Comparison of ENCODE assay signal across 8 cellular contexts in the genomic region with DNA sequence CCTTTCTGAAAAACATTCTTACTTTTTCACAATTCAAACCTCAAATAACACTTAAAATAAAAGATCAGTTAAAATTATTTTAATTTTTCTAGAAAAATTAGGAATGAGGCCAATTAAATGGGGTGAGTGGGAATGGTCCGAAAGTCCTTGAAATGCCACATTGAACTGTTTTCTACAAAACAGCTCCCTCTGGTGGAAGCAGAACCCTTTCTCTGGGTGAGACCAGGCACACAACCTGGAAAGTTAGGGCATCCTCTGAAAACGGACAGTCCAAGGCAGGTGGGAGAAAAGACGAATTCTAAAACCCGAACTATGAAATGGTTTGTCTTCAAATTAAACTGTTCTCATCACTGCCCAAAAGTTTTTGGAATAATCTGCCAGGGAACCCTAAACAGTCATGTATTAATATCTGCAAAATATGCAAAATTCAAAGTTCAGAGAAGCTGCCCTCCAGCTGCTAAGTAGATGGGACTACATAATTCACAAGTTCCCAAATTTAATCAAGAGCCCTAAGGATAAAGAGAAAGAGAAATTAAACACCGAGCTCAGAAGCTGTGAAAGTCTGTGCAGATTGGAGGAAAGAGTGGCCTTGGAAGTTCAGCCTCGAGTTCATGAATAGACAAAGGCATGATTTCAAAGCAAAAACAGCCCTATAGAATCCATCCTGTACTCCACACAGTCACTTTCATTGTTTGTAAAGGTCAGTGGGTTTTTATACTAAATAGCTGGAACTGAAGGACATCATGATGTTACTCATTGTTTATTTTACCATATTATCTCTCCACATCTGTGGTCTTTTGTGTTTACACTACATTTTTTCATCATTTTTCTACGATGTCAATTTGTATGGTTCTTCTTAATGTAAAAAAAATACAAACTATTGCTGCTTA.
A peak's percentile ranks its signal among the peaks of the same experiment; 100 is the strongest.
DNase-seq lines count a peak whose midpoint lies in the region; ATAC-seq, FAIRE-seq and TF ChIP-seq lines count a peak whose summit lies in the region.

No MANE protein-coding gene starts in this region.

- no peak overlapping the region for H3K4me3 ChIP-seq in astrocyte of the spinal cord (ENCODE audit: low read depth, low read length)

- in situ Hi-C loops in astrocyte of the spinal cord (cut with HindIII; ENCODE audit: low sequenced_read_pairs), result no loop called here

- intact Hi-C loops in activated T-helper 2 cell treated with anti-CD3 and anti-CD28 coated beads, Interferon-gamma antibody, Interleukin-2, Interleukin-4, amounts not matched to agents 10 μg/mL and 5 μg/mL and 100 μg/mL, durations not matched to agents 14 hours and 24 hours and 36 hours (cut with micrococcal nuclease), result loop anchor here (2.0 kb wide), 2 partner anchors 254 to 480 kb away; no protein-coding TSS in a partner anchor

- DNase-seq in AG20443 (ENCODE audit: low spot score) (peak; percentile 70), GM12892 (ENCODE audit: insufficient read length) (no peak), NCI-H2171 (lab: John Stamatoyannopoulos, UW) (peak; percentile 15), astrocyte of the spinal cord (ENCODE audit: low read depth, low spot score) (peak; percentile 56), iPS DF 19.7 (ENCODE audit: low read depth, low spot score) (peak; percentile 20), SK-N-DZ (ENCODE audit: low spot score) (no peak)
- DNase-seq in stimulated activated naive CD8-positive, alpha-beta T cell treated with anti-CD3 and anti-CD28 coated beads, Interleukin-15, Interleukin-2, amounts not matched to agents 100 U/mL and 50 U/mL, for 24 hours, result peak; percentile 11
- DNase-seq in activated T-helper 2 cell treated with anti-CD3 and anti-CD28 coated beads, Interferon-gamma antibody, Interleukin-2, Interleukin-4, amounts not matched to agents 10 μg/mL and 5 μg/mL and 100 μg/mL, durations not matched to agents 14 hours and 24 hours and 36 hours (ENCODE audit: low spot score), result no peak

- no peaks in the 10 kb centered on the region for H3K36me3 Mint-ChIP-seq in activated T-helper 2 cell treated with anti-CD3 and anti-CD28 coated beads, Interferon-gamma antibody, Interleukin-2, Interleukin-4, amounts not matched to agents 10 μg/mL and 5 μg/mL and 100 μg/mL, durations not matched to agents 14 hours and 24 hours and 36 hours (ENCODE audit: low read depth)

- no peak overlapping the region for H3K4me3 Mint-ChIP-seq in activated T-helper 2 cell treated with anti-CD3 and anti-CD28 coated beads, Interferon-gamma antibody, Interleukin-2, Interleukin-4, amounts not matched to agents 10 μg/mL and 5 μg/mL and 100 μg/mL, durations not matched to agents 14 hours and 24 hours and 36 hours (ENCODE audit: low read depth)

- FAIRE-seq in GM12892 (lab: Jason Lieb, UNC), result peak; percentile 87

- no peaks in the 10 kb centered on the region for H3K9me3 Mint-ChIP-seq in activated T-helper 2 cell treated with anti-CD3 and anti-CD28 coated beads, Interferon-gamma antibody, Interleukin-2, Interleukin-4, amounts not matched to agents 10 μg/mL and 5 μg/mL and 100 μg/mL, durations not matched to agents 14 hours and 24 hours and 36 hours

- peak; percentile 74 for TF ChIP-seq CTCF in astrocyte of the spinal cord (IDR thresholded peaks at IDR 0.05; ENCODE audit: low read depth, low read length)

- no peak for ATAC-seq in stimulated activated naive CD8-positive, alpha-beta T cell treated with anti-CD3 and anti-CD28 coated beads, Interleukin-15, Interleukin-2, amounts not matched to agents 100 U/mL and 50 U/mL, for 24 hours

- no peak for TF ChIP-seq POLR2A in GM12892 (IDR thresholded peaks at IDR 0.05; ENCODE audit: low read depth, low read length)

- H3K27me3 Mint-ChIP-seq in activated T-helper 2 cell treated with anti-CD3 and anti-CD28 coated beads, Interferon-gamma antibody, Interleukin-2, Interleukin-4, amounts not matched to agents 10 μg/mL and 5 μg/mL and 100 μg/mL, durations not matched to agents 14 hours and 24 hours and 36 hours (ENCODE audit: low read depth), result no peaks in the 10 kb centered on the region

- H3K27ac Mint-ChIP-seq in activated T-helper 2 cell treated with anti-CD3 and anti-CD28 coated beads, Interferon-gamma antibody, Interleukin-2, Interleukin-4, amounts not matched to agents 10 μg/mL and 5 μg/mL and 100 μg/mL, durations not matched to agents 14 hours and 24 hours and 36 hours, result no peak overlapping the region

- no peaks in the 10 kb centered on the region for H3K4me1 Mint-ChIP-seq in activated T-helper 2 cell treated with anti-CD3 and anti-CD28 coated beads, Interferon-gamma antibody, Interleukin-2, Interleukin-4, amounts not matched to agents 10 μg/mL and 5 μg/mL and 100 μg/mL, durations not matched to agents 14 hours and 24 hours and 36 hours (ENCODE audit: low read depth)

Comparison
In these comparisons a context has a peak if more than half of its experiments do, and no peak if none do; other contexts are left out.
1. DNase-seq: peak in AG20443 (single experiment), NCI-H2171 (single experiment), astrocyte of the spinal cord (single experiment), iPS DF 19.7 (single experiment) and stimulated activated naive CD8-positive, alpha-beta T cell treated with anti-CD3 and anti-CD28 coated beads, Interleukin-15, Interleukin-2, amounts not matched to agents 100 U/mL and 50 U/mL, for 24 hours (single experiment); none in GM12892 (single experiment), SK-N-DZ (single experiment) and activated T-helper 2 cell treated with anti-CD3 and anti-CD28 coated beads, Interferon-gamma antibody, Interleukin-2, Interleukin-4, amounts not matched to agents 10 μg/mL and 5 μg/mL and 100 μg/mL, durations not matched to agents 14 hours and 24 hours and 36 hours (single experiment).